In the genomic region with DNA sequence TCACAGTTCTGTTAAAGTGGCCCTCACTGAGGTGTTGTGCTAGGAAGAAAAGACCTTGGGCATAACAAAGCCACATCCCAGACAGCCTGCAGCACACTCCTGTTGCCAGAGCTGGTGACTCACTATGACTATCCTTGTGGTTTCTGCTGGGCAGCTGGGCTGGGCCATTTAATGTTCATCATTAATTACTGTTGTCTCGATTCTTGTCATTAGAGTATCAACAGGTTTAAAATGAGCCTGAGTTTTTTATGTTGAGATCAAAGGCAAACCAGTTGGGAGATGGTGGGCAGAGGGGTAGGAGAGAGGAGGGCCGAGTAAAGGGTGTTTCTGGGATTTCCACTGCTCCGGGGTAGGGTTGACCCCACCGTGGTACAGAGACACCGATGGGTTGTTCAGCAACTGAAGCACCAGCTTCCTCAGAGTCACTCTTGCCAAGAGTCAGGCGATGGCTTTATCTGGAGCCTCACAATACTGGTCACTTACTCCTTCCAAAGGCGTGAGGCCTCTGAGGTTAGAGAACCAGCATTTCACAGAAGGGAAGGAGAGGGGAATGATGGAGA, we compare ENCODE assay signal across 1 cellular context.
TF ChIP-seq lines count a peak whose summit lies in the region.

No MANE protein-coding gene starts in this region.

TF ChIP-seq in K562, 482 proteins besides CTCF, POLR2A, EP300 and RAD21 (continued from another document):
- TF ChIP-seq NR3C1 (CRISPR knock-in tag; IDR thresholded peaks at IDR 0.05) (no peak), KLF10 (CRISPR knock-in tag; IDR thresholded peaks at IDR 0.05) (no peak), YBX1 (IDR thresholded peaks at IDR 0.05) (no peak), EZH2 (IDR thresholded peaks at IDR 0.05; ENCODE audit: borderline replicate concordance, low read depth, low read length) (no peak), ZNF551 (CRISPR knock-in tag; IDR thresholded peaks at IDR 0.05) (no peak), SMARCA5 (IDR thresholded peaks at IDR 0.05) (no peak), CBFB (CRISPR knock-in tag; IDR thresholded peaks at IDR 0.05) (no peak), FOSL1 (tag; conservative IDR thresholded peaks at IDR 0.05) (peak; percentile 97), CEBPG (CRISPR knock-in tag; IDR thresholded peaks at IDR 0.05) (no peak), CEBPG (tag; conservative IDR thresholded peaks at IDR 0.05 in 1 of 2, IDR thresholded peaks at IDR 0.05 in 1 of 2) (no peak)
- TF ChIP-seq, protein P1, sequence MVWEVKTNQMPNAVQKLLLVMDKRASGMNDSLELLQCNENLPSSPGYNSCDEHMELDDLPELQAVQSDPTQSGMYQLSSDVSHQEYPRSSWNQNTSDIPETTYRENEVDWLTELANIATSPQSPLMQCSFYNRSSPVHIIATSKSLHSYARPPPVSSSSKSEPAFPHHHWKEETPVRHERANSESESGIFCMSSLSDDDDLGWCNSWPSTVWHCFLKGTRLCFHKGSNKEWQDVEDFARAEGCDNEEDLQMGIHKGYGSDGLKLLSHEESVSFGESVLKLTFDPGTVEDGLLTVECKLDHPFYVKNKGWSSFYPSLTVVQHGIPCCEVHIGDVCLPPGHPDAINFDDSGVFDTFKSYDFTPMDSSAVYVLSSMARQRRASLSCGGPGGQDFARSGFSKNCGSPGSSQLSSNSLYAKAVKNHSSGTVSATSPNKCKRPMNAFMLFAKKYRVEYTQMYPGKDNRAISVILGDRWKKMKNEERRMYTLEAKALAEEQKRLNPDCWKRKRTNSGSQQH (CRISPR knock-in tag; IDR thresholded peaks at IDR 0.05), result no peak
- TF ChIP-seq, protein P2, sequence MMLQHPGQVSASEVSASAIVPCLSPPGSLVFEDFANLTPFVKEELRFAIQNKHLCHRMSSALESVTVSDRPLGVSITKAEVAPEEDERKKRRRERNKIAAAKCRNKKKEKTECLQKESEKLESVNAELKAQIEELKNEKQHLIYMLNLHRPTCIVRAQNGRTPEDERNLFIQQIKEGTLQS (IDR thresholded peaks at IDR 0.05), result peak; percentile 11; the same call in 1 of the 2 replicates
- TF ChIP-seq, protein P2 (CRISPR knock-in tag; conservative IDR thresholded peaks at IDR 0.05), result no peak
